In genomic region chr7:148299877-148300276, GRCh38 we compare ENCODE assay signal across 1 cellular context.
TF ChIP-seq lines count a peak whose summit lies in the region.

No MANE protein-coding gene starts in this region.

TF ChIP-seq in GM23338, 12 proteins besides CTCF, POLR2A, EP300 and RAD21 (continued from another document):
- TF ChIP-seq ZNF462 (CRISPR knock-in tag; IDR thresholded peaks at IDR 0.05): no peak
- TF ChIP-seq ZNF114 (CRISPR knock-in tag; IDR thresholded peaks at IDR 0.05): no peak
- TF ChIP-seq ZNF331 (CRISPR knock-in tag; IDR thresholded peaks at IDR 0.05; ENCODE audit: low read depth): no peak
- TF ChIP-seq POLR2AphosphoS5 (IDR thresholded peaks at IDR 0.05; ENCODE audit: low read depth): no peak
- TF ChIP-seq NANOG (IDR thresholded peaks at IDR 0.05; ENCODE audit: borderline replicate concordance): no peak
